Comparison of ENCODE assay signal across 20 cellular contexts in genomic region chr15:34079904-34080303, GRCh38. TPM values are rescaled to one million over a fixed set of nuclear protein-coding genes. Genes with fewer than 3 reads are reported as not detected.
DNase-seq lines count a peak whose midpoint lies in the region; ATAC-seq, FAIRE-seq and TF ChIP-seq lines count a peak whose summit lies in the region.
"Had no signal": no experiment of that assay in that cellular context is flagged by ENCODE, and none has a peak within 500 bp of the region (broad histone marks: within the 10 kb centered on the region; RNA-seq: fewer than 3 reads in every experiment).

No MANE protein-coding gene starts in this region.

- 6% methylated on average over 4 of the region's 4 CpGs for WGBS in K562 (ENCODE audit: insufficient coverage, low coverage, missing lambda C conversion rate)

- CTCF ChIA-PET in K562 (lab: Yijun Ruan, JAX; ENCODE audit: low intra/inter-chr PET ratio) = no interaction called here

- peak; percentile 74 for FAIRE-seq in K562 (lab: Jason Lieb, UNC)
- FAIRE-seq: D721Med, GM12892, GM18507, H54 had no signal

- in situ Hi-C loops in K562 (cut with MboI) = no loop called here

- TF ChIP-seq EP300 in K562 (IDR thresholded peaks at IDR 0.05; ENCODE audit: low read length) = peak; percentile 49

- no peaks in the 10 kb centered on the region for H3K9me3 ChIP-seq in K562 (replicated peaks; ENCODE audit: control insufficient read depth, insufficient read depth, low read depth, low read length)
- H3K9me3 ChIP-seq in mucosa of descending colon = no peaks in the 10 kb centered on the region

- no TSS peak for BruUV-seq in K562 (replicated peaks; lab: Mats Ljungman, UMichigan)

- POLR2A ChIA-PET in K562 (lab: Yijun Ruan, JAX) = interaction anchor here (0.5 to 1.5 kb wide), 4 partner anchors 12 to 126 kb away, joined by 3 to 4 read pairs (median 3); partner anchors contain the start of genes EMC7 and PGBD4

- no peak overlapping the region; the same call in 1 of the 2 replicates for H3K4me2 ChIP-seq in K562 (ENCODE audit: insufficient read depth, low read length)
- H3K4me2 ChIP-seq: BLaER1 treated with 17β-estradiol and CSF1 and Interleukin-3, amounts not matched to agents 10 nM and 100 nM; GM23338 had no signal

- H3K9me1 ChIP-seq in K562 (ENCODE audit: control insufficient read depth, insufficient read depth, low read length) = no peaks in the 10 kb centered on the region

- no peak for TF ChIP-seq CTCF in K562 (IDR thresholded peaks at IDR 0.05 in 2 of 3, conservative IDR thresholded peaks at IDR 0.05 in 1 of 3; ENCODE audit: insufficient read depth in 2 of 3, low read depth in 1 of 3, low read length in 3 of 3)
- no peak for TF ChIP-seq CTCF in mucosa of descending colon (IDR thresholded peaks at IDR 0.05)

- no peak for TF ChIP-seq POLR2A in K562 (conservative IDR thresholded peaks at IDR 0.05)

- H3K79me2 ChIP-seq in K562 (ENCODE audit: control insufficient read depth, insufficient read depth, low read length) = no peaks in the 10 kb centered on the region

- H3K4me3 ChIP-seq in K562 (no peak overlapping the region), mucosa of descending colon (no peak overlapping the region), H7 (ENCODE audit: insufficient read depth, low read depth, low read length) (no peak overlapping the region)
- H3K4me3 ChIP-seq: BLaER1 treated with 17β-estradiol and CSF1 and Interleukin-3, amounts not matched to agents 10 nM and 100 nM; GM23338 had no signal

- H3K27me3 ChIP-seq in K562 (ENCODE audit: control insufficient read depth in 2 of 2, insufficient read depth in 2 of 2, low read length in 2 of 2) (no peaks in the 10 kb centered on the region), H7 (ENCODE audit: control insufficient read depth, insufficient read depth, low read length) (no peaks in the 10 kb centered on the region)
- H3K27me3 ChIP-seq: BLaER1 treated with 17β-estradiol and CSF1 and Interleukin-3, amounts not matched to agents 10 nM and 100 nM had no signal

- ATAC-seq in K562 (peak; percentile 67), mucosa of descending colon (peak; percentile 95), HG02938 (IDR thresholded peaks at IDR 0.05; ENCODE audit: unreplicated experiment) (no peak), HG03342 (IDR thresholded peaks at IDR 0.05; ENCODE audit: unreplicated experiment) (no peak)
- ATAC-seq: GM23338, HCT116 had no signal

- no peak for TF ChIP-seq RAD21 in K562 (CRISPR knock-in tag; conservative IDR thresholded peaks at IDR 0.05 in 1 of 2, IDR thresholded peaks at IDR 0.05 in 1 of 2)

- no peak overlapping the region for H3K27ac ChIP-seq in K562 (ENCODE audit: extremely low read depth, low read depth, low read length)
- H3K27ac ChIP-seq: BLaER1 treated with 17β-estradiol and CSF1 and Interleukin-3, amounts not matched to agents 10 nM and 100 nM had no signal

- H3K4me1 ChIP-seq in K562 (replicated peaks in 1 of 2; ENCODE audit: control insufficient read depth in 2 of 2, insufficient read depth in 2 of 2, low read length in 2 of 2) = peaks cover 0 to 9% of the 10 kb centered on the region in 2 experiments; a peak in 3 of 5 replicates
- peaks cover 3% of the 10 kb centered on the region for H3K4me1 ChIP-seq in mucosa of descending colon (ENCODE audit: low read depth)
- H3K4me1 ChIP-seq: BLaER1 treated with 17β-estradiol and CSF1 and Interleukin-3, amounts not matched to agents 10 nM and 100 nM had no signal

- no peaks in the 10 kb centered on the region for H4K20me1 ChIP-seq in K562 (replicated peaks; ENCODE audit: control insufficient read depth, insufficient read depth, low read length)
- H4K20me1 ChIP-seq: BLaER1 treated with 17β-estradiol and CSF1 and Interleukin-3, amounts not matched to agents 10 nM and 100 nM had no signal

- H3K9ac ChIP-seq in K562 (ENCODE audit: insufficient read depth in 1 of 2, low read depth in 2 of 2, low read length in 2 of 2) = no peak overlapping the region
- H3K9ac ChIP-seq: BLaER1 treated with 17β-estradiol and CSF1 and Interleukin-3, amounts not matched to agents 10 nM and 100 nM had no signal

- DNase-seq in OCI-M1 (lab: John Stamatoyannopoulos, UW) (peak; percentile 27), K562 (ENCODE audit: extremely low read depth in 1 of 4, low spot score in 3 of 4) (peak in 2 of 4 experiments; percentile 33 to 39), mucosa of descending colon (no peak), H7 (no peak), NCI-H146 treated with DMSO at 0.1 percent for 48 hours (lab: John Stamatoyannopoulos, UW; ENCODE audit: unreplicated experiment) (no peak)
- DNase-seq: CD8-positive, alpha-beta memory T cell; COR-L47; DMS153; DMS79; GDM1; HFFc6 had no signal

- intact Hi-C loops in K562 (cut with micrococcal nuclease) (no loop called here), mucosa of descending colon (cut with DNase I, micrococcal nuclease) (no loop called here)

- no peak overlapping the region for H2AFZ ChIP-seq in K562 (ENCODE audit: low read depth, low read length)
- H2AFZ ChIP-seq: GM23338 had no signal

- peaks cover 12% of the 10 kb centered on the region; the same call in 1 of the 3 replicates for H3K36me3 ChIP-seq in K562 (ENCODE audit: control insufficient read depth, insufficient read depth, low read length)
- no peaks in the 10 kb centered on the region for H3K36me3 ChIP-seq in mucosa of descending colon (ENCODE audit: low read depth)
- H3K36me3 ChIP-seq in H7 (replicated peaks; ENCODE audit: control insufficient read depth, insufficient read depth, low read length) = peaks cover 2% of the 10 kb centered on the region; the same call in 1 of the 2 replicates

RNA-seq across cellular contexts. Expression of gene EMC7, which starts 21.8 kb away (rescaled TPM):
- 38.1 and 57.5 TPM in 2 replicates for total RNA-seq in K562 (2011; cell fraction: chromatin; rRNA removed; ENCODE audit: low replicate concordance)
- total RNA-seq in K562 (2011; cell fraction: nucleolus; rRNA removed) = 52.8 and 58.4 TPM in 2 replicates
- 81.1 and 92.0 TPM in 2 replicates for total RNA-seq in K562 (2011; cell fraction: nucleoplasm; rRNA removed)
- 33.5 and 34.1 TPM in 2 replicates for total RNA-seq in K562 (2014; rRNA removed)
- total RNA-seq in K562 (2014; rRNA removed; fragmentation: Illumina TruSeq; extraction: Trizol) = 43.2 and 50.4 TPM in 2 replicates
- 44.8 and 49.7 TPM in 2 replicates for total RNA-seq in K562 (2015; rRNA removed; fragmentation: Illumina TruSeq; extraction: Trizol)
- total RNA-seq in K562 (2021) = 56.4 and 63.7 TPM in 2 replicates
- 64.2 and 80.2 TPM in 2 replicates for polyA plus RNA-seq in K562 (2011; rRNA removed)
- 25.4 and 37.1 TPM in 2 replicates for polyA plus RNA-seq in K562 (2011; cell fraction: cytosol; rRNA removed)
- polyA plus RNA-seq in K562 (2011; cell fraction: nucleus; rRNA removed) = 16.3 and 20.6 TPM in 2 replicates
- 63.4 and 94.4 TPM in 2 replicates for polyA plus RNA-seq in K562 (2012)
- polyA plus RNA-seq in K562 (2014; fragmentation: Illumina TruSeq; extraction: Trizol) = 92.8 and 102 TPM in 2 replicates
- 10 to 100 TPM; 25.8 to 48.3 TPM for polyA plus RNA-seq in K562 (2014; fragmentation: Nextera tagmentation; extraction: Ambion mirVana)
- polyA plus RNA-seq in K562 (2014; rRNA removed) = 64.3 and 73.1 TPM in 2 replicates
- polyA minus RNA-seq in K562 (2011; rRNA and poly(A)+ RNA removed) = 41.2 and 49.2 TPM in 2 replicates
- 12.5 and 15.9 TPM in 2 replicates for polyA minus RNA-seq in K562 (2011; cell fraction: cytosol; rRNA and poly(A)+ RNA removed)
- 3.8 and 11.6 TPM in 2 replicates for polyA minus RNA-seq in K562 (2011; cell fraction: nucleus; rRNA and poly(A)+ RNA removed)
- 10 to 100 TPM; 56.2 to 70.2 (median 59.6) TPM for total RNA-seq in mucosa of descending colon
- total RNA-seq in H7 (2014; rRNA removed; shearing (Covaris generic)) = 17.0 and 30.1 TPM in 2 replicates

RNA-seq across cellular contexts. Expression of gene PGBD4, which starts 22.0 kb away (rescaled TPM):
- 6.3 and 11.2 TPM in 2 replicates for total RNA-seq in K562 (2011; cell fraction: chromatin; rRNA removed; ENCODE audit: low replicate concordance)
- total RNA-seq in K562 (2011; cell fraction: nucleolus; rRNA removed) = 6.7 and 7.0 TPM in 2 replicates
- total RNA-seq in K562 (2011; cell fraction: nucleoplasm; rRNA removed) = 6.9 and 8.6 TPM in 2 replicates
- total RNA-seq in K562 (2014; rRNA removed) = 2.2 TPM in 2 replicates
- 3.0 and 3.1 TPM in 2 replicates for total RNA-seq in K562 (2014; rRNA removed; fragmentation: Illumina TruSeq; extraction: Trizol)
- 2.9 and 3.3 TPM in 2 replicates for total RNA-seq in K562 (2015; rRNA removed; fragmentation: Illumina TruSeq; extraction: Trizol)
- 2.1 and 2.2 TPM in 2 replicates for total RNA-seq in K562 (2021)
- 4.3 and 4.9 TPM in 2 replicates for polyA plus RNA-seq in K562 (2011; rRNA removed)
- 1.7 and 2.4 TPM in 2 replicates for polyA plus RNA-seq in K562 (2011; cell fraction: cytosol; rRNA removed)
- 3.4 and 3.7 TPM in 2 replicates for polyA plus RNA-seq in K562 (2011; cell fraction: nucleus; rRNA removed)
- polyA plus RNA-seq in K562 (2012) = 1.5 and 1.6 TPM in 2 replicates
- polyA plus RNA-seq in K562 (2014; fragmentation: Illumina TruSeq; extraction: Trizol) = 3.0 and 3.4 TPM in 2 replicates
- polyA plus RNA-seq in K562 (2014; fragmentation: Nextera tagmentation; extraction: Ambion mirVana) = 1 to 10 TPM; 2.3 to 2.5 TPM
- polyA plus RNA-seq in K562 (2014; rRNA removed) = 2.7 and 3.2 TPM in 2 replicates
- polyA minus RNA-seq in K562 (2011; rRNA and poly(A)+ RNA removed) = 6.2 and 6.4 TPM in 2 replicates
- polyA minus RNA-seq in K562 (2011; cell fraction: cytosol; rRNA and poly(A)+ RNA removed) = 1.1 and 1.5 TPM in 2 replicates
- 4.7 and 8.2 TPM in 2 replicates for polyA minus RNA-seq in K562 (2011; cell fraction: nucleus; rRNA and poly(A)+ RNA removed)
- total RNA-seq in mucosa of descending colon = 1 to 10 TPM; 1.4 to 2.0 (median 1.7) TPM
- 0.55 and 0.69 TPM in 2 replicates for total RNA-seq in H7 (2014; rRNA removed; shearing (Covaris generic))

RNA-seq across cellular contexts. Expression of gene AVEN, which starts 40.9 kb away (rescaled TPM):
- 0.49 and 0.77 TPM in 2 replicates for total RNA-seq in K562 (2011; cell fraction: chromatin; rRNA removed; ENCODE audit: low replicate concordance)
- total RNA-seq in K562 (2011; cell fraction: nucleolus; rRNA removed) = 0.50 and 0.53 TPM in 2 replicates
- 1.2 and 1.4 TPM in 2 replicates for total RNA-seq in K562 (2011; cell fraction: nucleoplasm; rRNA removed)
- total RNA-seq in K562 (2014; rRNA removed) (4.7 and 6.4 TPM in 2 replicates), K562 (2014; rRNA removed; fragmentation: Illumina TruSeq; extraction: Trizol) (5.5 and 5.6 TPM in 2 replicates), K562 (2015; rRNA removed; fragmentation: Illumina TruSeq; extraction: Trizol) (3.7 and 3.9 TPM in 2 replicates), K562 (2021) (3.7 and 4.8 TPM in 2 replicates), mucosa of descending colon (10 to 100 TPM in 2 of 3 donors, 1 to 10 TPM in 1; 9.5 to 16.3 (median 11.9) TPM)
- polyA plus RNA-seq in K562 (2011; rRNA removed) (2.8 and 2.9 TPM in 2 replicates), K562 (2014; fragmentation: Illumina TruSeq; extraction: Trizol) (3.2 and 4.8 TPM in 2 replicates), K562 (2014; fragmentation: Nextera tagmentation; extraction: Ambion mirVana) (1 to 10 TPM; 1.5 to 1.9 TPM), K562 (2014; rRNA removed) (3.3 and 4.7 TPM in 2 replicates)
- polyA plus RNA-seq in K562 (2011; cell fraction: cytosol; rRNA removed) = 0.95 and 2.0 TPM in 2 replicates
- 0.70 and 0.77 TPM in 2 replicates for polyA plus RNA-seq in K562 (2011; cell fraction: nucleus; rRNA removed)
- polyA plus RNA-seq in K562 (2012) = 4.7 and 4.8 TPM in 2 replicates
- polyA minus RNA-seq in K562 (2011; rRNA and poly(A)+ RNA removed) = 2.0 and 3.2 TPM in 2 replicates
- 1.8 and 3.2 TPM in 2 replicates for polyA minus RNA-seq in K562 (2011; cell fraction: cytosol; rRNA and poly(A)+ RNA removed)
- 0.40 and 1.1 TPM in 2 replicates for polyA minus RNA-seq in K562 (2011; cell fraction: nucleus; rRNA and poly(A)+ RNA removed)
- 19.4 and 20.1 TPM in 2 replicates for total RNA-seq in H7 (2014; rRNA removed; shearing (Covaris generic))

Comparison
In these comparisons a context has a peak if more than half of its experiments do, and no peak if none do; other contexts are left out.
1. ATAC-seq: peak in K562 (single experiment) and mucosa of descending colon (single experiment); none in HG02938 (single experiment) and HG03342 (single experiment).